In genomic region chr15:92808611-92809063, GRCh38 we compare ENCODE assay signal across 8 cellular contexts.
DNase-seq lines count a peak whose midpoint lies in the region; ATAC-seq, FAIRE-seq and TF ChIP-seq lines count a peak whose summit lies in the region.

No MANE protein-coding gene starts in this region.

- peak; percentile 19 for ATAC-seq in GM21526 (IDR thresholded peaks at IDR 0.05; ENCODE audit: low FRiP score, unreplicated experiment)

- H3K27me3 Mint-ChIP-seq in activated naive CD8-positive, alpha-beta T cell = no peaks in the 10 kb centered on the region

- H3K9me3 ChIP-seq in right atrium auricular region = no peaks in the 10 kb centered on the region
- no peaks in the 10 kb centered on the region for H3K9me3 ChIP-seq in skeletal muscle satellite cell (replicated peaks; ENCODE audit: low read length)

- peak overlapping the region; percentile 95 for H3K4me3 Mint-ChIP-seq in activated naive CD8-positive, alpha-beta T cell

- no peak for TF ChIP-seq CTCF in right atrium auricular region (IDR thresholded peaks at IDR 0.05)

- H3K9me3 Mint-ChIP-seq in activated naive CD8-positive, alpha-beta T cell (ENCODE audit: low read depth) = no peaks in the 10 kb centered on the region

- H3K9ac ChIP-seq in skeletal muscle satellite cell (ENCODE audit: low read depth, low read length) = peak overlapping the region; percentile 77

- H3K36me3 ChIP-seq in right atrium auricular region (no peaks in the 10 kb centered on the region), skeletal muscle satellite cell (ENCODE audit: insufficient read depth, low read length) (no peaks in the 10 kb centered on the region)

- FAIRE-seq in HTR-8/SVneo (lab: Jason Lieb, UNC) = no peak

- H3K27ac ChIP-seq in right atrium auricular region = peak overlapping the region; percentile 94 to 95

- H3K4me1 ChIP-seq in right atrium auricular region (peaks cover 0 to 21% of the 10 kb centered on the region in 2 donors), skeletal muscle satellite cell (ENCODE audit: control insufficient read depth, insufficient read depth, low read length) (peaks cover 44% of the 10 kb centered on the region)

- H3K4me1 Mint-ChIP-seq in activated naive CD8-positive, alpha-beta T cell (ENCODE audit: low read depth) = peaks cover 50% of the 10 kb centered on the region

- peak overlapping the region; percentile 76 for H3K4me3 ChIP-seq in Jurkat, Clone E6-1 (ENCODE audit: low read length)
- H3K4me3 ChIP-seq in right atrium auricular region = peak overlapping the region; percentile 33 to 57
- peak overlapping the region; percentile 55 for H3K4me3 ChIP-seq in skeletal muscle satellite cell (ENCODE audit: low read length)

- DNase-seq in EL (peak; percentile 60), right atrium auricular region (ENCODE audit: low spot score) (no peak), HTR-8/SVneo (ENCODE audit: insufficient read length, low spot score) (no peak), globus pallidus (ENCODE audit: low spot score) (no peak)
- no peak for DNase-seq in Jurkat, Clone E6-1 (ENCODE audit: low read depth, low spot score)

- peaks cover 3% of the 10 kb centered on the region for H3K36me3 Mint-ChIP-seq in activated naive CD8-positive, alpha-beta T cell

- H3K27me3 ChIP-seq in right atrium auricular region (no peaks in the 10 kb centered on the region), skeletal muscle satellite cell (ENCODE audit: control insufficient read depth, insufficient read depth, low read length) (no peaks in the 10 kb centered on the region)

- peak overlapping the region; percentile 73 for H3K4me2 ChIP-seq in skeletal muscle satellite cell (ENCODE audit: low read length)

- peak overlapping the region; percentile 97 for H3K27ac Mint-ChIP-seq in activated naive CD8-positive, alpha-beta T cell
